Comparison of ENCODE assay signal across 1 cellular context in the genomic region with DNA sequence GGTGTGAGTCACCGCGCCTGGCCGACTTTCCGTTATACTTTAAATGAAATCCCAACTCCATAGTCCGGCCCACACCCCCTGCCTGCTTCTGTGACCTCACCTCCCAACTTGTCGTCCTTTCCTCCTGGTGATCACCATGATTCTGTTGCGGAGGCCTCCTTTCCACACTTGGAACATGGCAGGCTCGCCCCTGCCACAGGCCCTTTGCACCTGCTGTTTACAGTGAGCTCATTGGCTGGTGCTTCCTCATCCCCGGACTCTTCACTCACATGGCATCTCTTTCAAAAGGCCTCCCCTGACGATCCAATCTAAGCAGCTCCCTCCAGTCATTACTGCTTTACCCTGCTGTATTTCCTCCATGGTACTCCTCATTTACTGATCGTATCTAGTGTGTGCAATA.
TF ChIP-seq lines count a peak whose summit lies in the region.

No MANE protein-coding gene starts in this region.

TF ChIP-seq in GM23338, 12 proteins besides CTCF, POLR2A, EP300 and RAD21 (continued from another document):
- TF ChIP-seq EZH2phosphoT487 (IDR thresholded peaks at IDR 0.05; ENCODE audit: unreplicated experiment) = no peak
- TF ChIP-seq, protein P1, sequence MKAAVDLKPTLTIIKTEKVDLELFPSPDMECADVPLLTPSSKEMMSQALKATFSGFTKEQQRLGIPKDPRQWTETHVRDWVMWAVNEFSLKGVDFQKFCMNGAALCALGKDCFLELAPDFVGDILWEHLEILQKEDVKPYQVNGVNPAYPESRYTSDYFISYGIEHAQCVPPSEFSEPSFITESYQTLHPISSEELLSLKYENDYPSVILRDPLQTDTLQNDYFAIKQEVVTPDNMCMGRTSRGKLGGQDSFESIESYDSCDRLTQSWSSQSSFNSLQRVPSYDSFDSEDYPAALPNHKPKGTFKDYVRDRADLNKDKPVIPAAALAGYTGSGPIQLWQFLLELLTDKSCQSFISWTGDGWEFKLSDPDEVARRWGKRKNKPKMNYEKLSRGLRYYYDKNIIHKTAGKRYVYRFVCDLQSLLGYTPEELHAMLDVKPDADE (IDR thresholded peaks at IDR 0.05) = no peak
